ENCODE assay signal across 31 cellular contexts in genomic region chr19:58044886-58045285, GRCh38. TPM values are rescaled to one million over a fixed set of nuclear protein-coding genes. Genes with fewer than 3 reads are reported as not detected.
"Had no signal": no experiment of that assay in that cellular context is flagged by ENCODE, and none has a peak within 500 bp of the region (broad histone marks: within the 10 kb centered on the region; RNA-seq: fewer than 3 reads in every experiment).

No MANE protein-coding gene starts in this region.

- H3K27me3 ChIP-seq: ascending aorta, cardiac muscle cell, MG63, SJCRH30 had no signal

- H3K4me2 ChIP-seq: SK-N-SH had no signal

- ATAC-seq: activated CD8-positive, alpha-beta T cell treated with anti-CD3 and anti-CD28 coated beads, Interleukin-2, amount 10 ng/mL, durations not matched to agents 7 days and 5 days had no signal

- DNase-seq: activated CD4-positive, alpha-beta T cell treated with anti-CD3 and anti-CD28 coated beads, Interleukin-2, amount 10 ng/mL, durations not matched to agents 24 days and 14 days; activated CD4-positive, alpha-beta T cell treated with anti-CD3 and anti-CD28 coated beads, Interleukin-2, amount 50 U/mL, for 48 hours; activated CD8-positive, alpha-beta T cell treated with anti-CD3 and anti-CD28 coated beads, Interleukin-2, amount 10 ng/mL, durations not matched to agents 7 days and 5 days; activated gamma-delta T cell; activated naive CD4-positive, alpha-beta T cell treated with Interleukin-2 at 50 U/mL for 16 hours; activated naive CD8-positive, alpha-beta T cell treated with anti-CD3 and anti-CD28 coated beads, Interleukin-2, amount 10 ng/mL, durations not matched to agents 7 days and 5 days; activated T-cell treated with anti-CD3 and anti-CD28 coated beads, Interleukin-2, amount 50 U/mL, for 24 hours; amygdala; Kasumi-1; MG63; NCI-H1048; NCI-H1105 treated with DMSO at 0.1 percent for 48 hours; NCI-H1436; NCI-H1694; NCI-H1930; NCI-H2081 treated with DMSO at 0.1 percent for 48 hours; NCI-H345; NCI-H524 treated with DMSO at 0.1 percent for 48 hours; Right ventricle myocardium superior; SJCRH30; SK-N-SH had no signal

- H3K9ac ChIP-seq: SK-N-SH had no signal

- H3K27me3 Mint-ChIP-seq: activated CD4-positive, alpha-beta T cell treated with anti-CD3 and anti-CD28 coated beads, Interleukin-2, amount 10 ng/mL, durations not matched to agents 24 days and 14 days; activated naive CD4-positive, alpha-beta T cell treated with anti-CD3 and anti-CD28 coated beads, Interleukin-2, amount 50 U/mL, for 24 hours; activated naive CD8-positive, alpha-beta T cell treated with anti-CD3 and anti-CD28 coated beads, Interleukin-2, amount 10 ng/mL, durations not matched to agents 7 days and 5 days; activated T-cell treated with anti-CD3 and anti-CD28 coated beads, Interleukin-2, amount 50 U/mL, for 24 hours; central memory CD8-positive, alpha-beta T cell had no signal

- H3K27ac ChIP-seq: ascending aorta, cardiac muscle cell, SJCRH30 had no signal

- H3K36me3 Mint-ChIP-seq: activated naive CD8-positive, alpha-beta T cell treated with anti-CD3 and anti-CD28 coated beads, Interleukin-2, amount 10 ng/mL, durations not matched to agents 7 days and 5 days had no signal

- H3K9me3 ChIP-seq: MG63, SJCRH30, SK-N-SH had no signal

- H3K27ac Mint-ChIP-seq: activated CD4-positive, alpha-beta T cell treated with anti-CD3 and anti-CD28 coated beads, Interleukin-2, amount 10 ng/mL, durations not matched to agents 24 days and 14 days; activated CD8-positive, alpha-beta T cell treated with anti-CD3 and anti-CD28 coated beads, Interleukin-2, amount 10 ng/mL, durations not matched to agents 7 days and 5 days; activated naive CD4-positive, alpha-beta T cell treated with anti-CD3 and anti-CD28 coated beads, Interleukin-2, amount 50 U/mL, for 24 hours; activated naive CD8-positive, alpha-beta T cell treated with anti-CD3 and anti-CD28 coated beads, Interleukin-2, amount 10 ng/mL, durations not matched to agents 7 days and 5 days; activated T-cell treated with anti-CD3 and anti-CD28 coated beads, Interleukin-2, amount 50 U/mL, for 24 hours; activated T-helper 2 cell treated with anti-CD3 and anti-CD28 coated beads, Interferon-gamma antibody, Interleukin-2, Interleukin-4, amounts not matched to agents 10 μg/mL and 5 μg/mL and 100 μg/mL, durations not matched to agents 14 hours and 24 hours and 36 hours; T-helper 1 cell treated with Interleukin-12 subunit alpha and Interleukin-12 subunit beta and Interleukin-4 antibody, amounts not matched to agents 30 μg/mL and 1 μg/mL, for 36 hours; T-helper 2 cell treated with Interferon-gamma antibody and Interleukin-4, amounts not matched to agents 5 μg/mL and 100 μg/mL, for 36 hours had no signal

- H3K4me3 ChIP-seq: ascending aorta, cardiac muscle cell, MG63, SJCRH30 had no signal

- H3K4me1 ChIP-seq: ascending aorta, SJCRH30 had no signal

- H3K4me3 Mint-ChIP-seq: activated CD4-positive, alpha-beta T cell treated with anti-CD3 and anti-CD28 coated beads, Interleukin-2, amount 10 ng/mL, durations not matched to agents 24 days and 14 days; activated CD8-positive, alpha-beta T cell treated with anti-CD3 and anti-CD28 coated beads, Interleukin-2, amount 10 ng/mL, durations not matched to agents 7 days and 5 days; activated naive CD4-positive, alpha-beta T cell treated with anti-CD3 and anti-CD28 coated beads, Interleukin-2, amount 50 U/mL, for 24 hours; activated naive CD8-positive, alpha-beta T cell treated with anti-CD3 and anti-CD28 coated beads, Interleukin-2, amount 10 ng/mL, durations not matched to agents 7 days and 5 days; activated T-cell treated with anti-CD3 and anti-CD28 coated beads, Interleukin-2, amount 50 U/mL, for 24 hours; central memory CD8-positive, alpha-beta T cell; T-helper 1 cell treated with Interleukin-12 subunit alpha and Interleukin-12 subunit beta and Interleukin-4 antibody, amounts not matched to agents 30 μg/mL and 1 μg/mL, for 36 hours; T-helper 2 cell treated with Interferon-gamma antibody and Interleukin-4, amounts not matched to agents 5 μg/mL and 100 μg/mL, for 36 hours had no signal

- H3K36me3 ChIP-seq: ascending aorta, cardiac muscle cell, MG63, SJCRH30 had no signal

- H3K4me1 Mint-ChIP-seq: activated CD4-positive, alpha-beta T cell treated with anti-CD3 and anti-CD28 coated beads, Interleukin-2, amount 10 ng/mL, durations not matched to agents 24 days and 14 days; activated naive CD4-positive, alpha-beta T cell treated with anti-CD3 and anti-CD28 coated beads, Interleukin-2, amount 50 U/mL, for 24 hours; activated naive CD8-positive, alpha-beta T cell treated with anti-CD3 and anti-CD28 coated beads, Interleukin-2, amount 10 ng/mL, durations not matched to agents 7 days and 5 days; central memory CD8-positive, alpha-beta T cell had no signal

- FAIRE-seq: TTC549 had no signal

RNA-seq across cellular contexts. Expression of gene ZSCAN1, which starts 11.1 kb away (rescaled TPM):
- total RNA-seq: activated CD4-positive, alpha-beta T cell treated with anti-CD3 and anti-CD28 coated beads, Interleukin-2, amount 10 ng/mL, durations not matched to agents 24 days and 14 days; activated CD8-positive, alpha-beta T cell treated with anti-CD3 and anti-CD28 coated beads, Interleukin-2, amount 10 ng/mL, durations not matched to agents 7 days and 5 days; activated naive CD8-positive, alpha-beta T cell treated with anti-CD3 and anti-CD28 coated beads, Interleukin-2, amount 10 ng/mL, durations not matched to agents 7 days and 5 days; activated T-helper 2 cell treated with anti-CD3 and anti-CD28 coated beads, Interferon-gamma antibody, Interleukin-2, Interleukin-4, amounts not matched to agents 10 μg/mL and 5 μg/mL and 100 μg/mL, durations not matched to agents 14 hours and 24 hours and 36 hours; ascending aorta; NCI-H460; OCI-LY7; Right ventricle myocardium superior; SJCRH30 had no signal
- polyA plus RNA-seq: SK-N-SH had no signal

RNA-seq across cellular contexts. Expression of gene ZNF135, which starts 14.2 kb away (rescaled TPM):
- total RNA-seq: activated CD4-positive, alpha-beta T cell treated with anti-CD3 and anti-CD28 coated beads, Interleukin-2, amount 10 ng/mL, durations not matched to agents 24 days and 14 days; activated T-helper 2 cell treated with anti-CD3 and anti-CD28 coated beads, Interferon-gamma antibody, Interleukin-2, Interleukin-4, amounts not matched to agents 10 μg/mL and 5 μg/mL and 100 μg/mL, durations not matched to agents 14 hours and 24 hours and 36 hours; OCI-LY7 had no signal

RNA-seq across cellular contexts. Expression of gene ZSCAN18, which starts 53.1 kb away (rescaled TPM):
- total RNA-seq: OCI-LY7 had no signal
